Comparison of ENCODE assay signal across 8 cellular contexts in the genomic region with DNA sequence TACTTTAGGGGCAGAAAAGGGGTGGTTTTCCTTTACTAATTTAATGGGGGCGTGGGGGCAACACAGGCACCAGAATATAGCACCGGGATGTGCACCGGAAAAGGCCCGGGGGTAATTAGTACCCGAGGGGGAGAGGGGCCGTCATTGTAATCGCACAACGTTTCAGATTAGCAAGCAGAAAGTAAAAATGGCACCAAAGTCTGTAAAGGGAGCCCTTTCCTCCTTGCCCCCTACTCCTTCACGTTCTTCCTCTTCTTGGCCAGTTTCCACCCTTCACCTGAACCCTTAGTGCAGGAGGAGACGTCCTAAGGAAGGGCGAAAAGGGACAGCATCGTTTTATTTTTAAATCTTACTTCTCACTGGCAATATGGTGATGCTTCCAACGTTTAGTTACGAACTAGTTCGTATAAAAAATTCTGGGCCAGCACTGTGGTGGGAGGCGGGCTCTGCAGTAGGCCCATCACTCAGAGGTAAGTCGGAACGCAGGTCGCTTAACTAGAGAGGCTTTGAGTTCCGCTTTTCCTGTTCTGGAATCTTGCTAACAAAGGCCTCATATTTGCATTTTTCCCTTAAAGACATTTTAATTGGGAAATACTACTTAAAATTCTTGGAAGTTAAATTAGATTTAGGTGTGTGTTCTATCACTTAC. TPM values are rescaled to one million over a fixed set of nuclear protein-coding genes. Genes with fewer than 3 reads are reported as not detected.
DNase-seq lines count a peak whose midpoint lies in the region; ATAC-seq and TF ChIP-seq lines count a peak whose summit lies in the region.

No MANE protein-coding gene starts in this region.

- H3K4me3 ChIP-seq in KMS-11 (IDR thresholded peaks at IDR 0.05; ENCODE audit: insufficient read depth, low read depth, low read length): no peak overlapping the region
- H3K4me3 ChIP-seq in choroid plexus epithelial cell (ENCODE audit: low read depth, low read length): peak overlapping the region; percentile 91

- peaks cover 9% of the 10 kb centered on the region for H3K4me1 ChIP-seq in KMS-11 (ENCODE audit: low read depth, poor library complexity, severe bottlenecking)

- H3K27me3 Mint-ChIP-seq in natural killer cell treated with Interleukin-12 subunit alpha and Interleukin-12 subunit beta and Interleukin-15 and Interleukin-18, amount 100 ng/mL, for 72 hours: no peaks in the 10 kb centered on the region

- peak overlapping the region; percentile 41; the same call in 1 of the 2 replicates for H3K9ac ChIP-seq in KMS-11

- peak overlapping the region; percentile 42 for H3K4me2 ChIP-seq in KMS-11

- TF ChIP-seq CTCF in C4-2B (conservative IDR thresholded peaks at IDR 0.05) (no peak), KMS-11 (conservative IDR thresholded peaks at IDR 0.05; ENCODE audit: low read depth, low read length) (no peak), choroid plexus epithelial cell (conservative IDR thresholded peaks at IDR 0.05; ENCODE audit: low read depth, low read length) (no peak)

- H2AFZ ChIP-seq in KMS-11 (ENCODE audit: low read depth): peak overlapping the region; percentile 76

- peak overlapping the region; percentile 86 to 93 for H3K27ac Mint-ChIP-seq in natural killer cell treated with Interleukin-12 subunit alpha and Interleukin-12 subunit beta and Interleukin-15 and Interleukin-18, amount 100 ng/mL, for 72 hours

- no peaks in the 10 kb centered on the region for H3K36me3 Mint-ChIP-seq in natural killer cell treated with Interleukin-12 subunit alpha and Interleukin-12 subunit beta and Interleukin-15 and Interleukin-18, amount 100 ng/mL, for 72 hours

- peaks cover 22% of the 10 kb centered on the region; the same call in 1 of the 2 replicates for H3K79me2 ChIP-seq in KMS-11 (ENCODE audit: insufficient read depth, low read depth)

- no peaks in the 10 kb centered on the region for H4K20me1 ChIP-seq in KMS-11 (ENCODE audit: insufficient read depth)

- no peaks in the 10 kb centered on the region for H3K27me3 ChIP-seq in KMS-11 (ENCODE audit: insufficient read depth, low read depth)

- DNase-seq in choroid plexus epithelial cell (ENCODE audit: low read depth): no peak
- DNase-seq in natural killer cell treated with Interleukin-12 subunit alpha and Interleukin-12 subunit beta and Interleukin-15 and Interleukin-18, amount 100 ng/mL, for 72 hours (ENCODE audit: low spot score): no peak
- no peak for DNase-seq in midbrain (lab: John Stamatoyannopoulos, UW)

- H3K4me3 Mint-ChIP-seq in natural killer cell treated with Interleukin-12 subunit alpha and Interleukin-12 subunit beta and Interleukin-15 and Interleukin-18, amount 100 ng/mL, for 72 hours: peak overlapping the region; percentile 91

- H3K4me1 Mint-ChIP-seq in natural killer cell treated with Interleukin-12 subunit alpha and Interleukin-12 subunit beta and Interleukin-15 and Interleukin-18, amount 100 ng/mL, for 72 hours (ENCODE audit: low read depth in 2 of 2): peaks cover 19 to 33% of the 10 kb centered on the region in 2 donors

- H3K9me3 Mint-ChIP-seq in natural killer cell treated with Interleukin-12 subunit alpha and Interleukin-12 subunit beta and Interleukin-15 and Interleukin-18, amount 100 ng/mL, for 72 hours: no peaks in the 10 kb centered on the region

- no peaks in the 10 kb centered on the region for H3K36me3 ChIP-seq in KMS-11 (ENCODE audit: insufficient read depth)

- peak overlapping the region; percentile 73 for H3K27ac ChIP-seq in C4-2B
- H3K27ac ChIP-seq in KMS-11: no peak overlapping the region

- ATAC-seq in natural killer cell treated with Interleukin-12 subunit alpha and Interleukin-12 subunit beta and Interleukin-15 and Interleukin-18, amount 100 ng/mL, for 72 hours: no peak
- no peak for ATAC-seq in HG03565 (IDR thresholded peaks at IDR 0.05; ENCODE audit: unreplicated experiment)
- no peak for ATAC-seq in HG02938 (IDR thresholded peaks at IDR 0.05; ENCODE audit: unreplicated experiment)
- no peak for ATAC-seq in HG02981 (IDR thresholded peaks at IDR 0.05; ENCODE audit: unreplicated experiment)

RNA-seq across cellular contexts. Expression of gene CEP85L, which starts 0.8 kb away (rescaled TPM):
- total RNA-seq in natural killer cell treated with Interleukin-12 subunit alpha and Interleukin-12 subunit beta and Interleukin-15 and Interleukin-18, amount 100 ng/mL, for 72 hours: 10 to 100 TPM; 35.7 to 47.4 TPM
